11 cellular contexts compared by ENCODE assay signal in the genomic region with DNA sequence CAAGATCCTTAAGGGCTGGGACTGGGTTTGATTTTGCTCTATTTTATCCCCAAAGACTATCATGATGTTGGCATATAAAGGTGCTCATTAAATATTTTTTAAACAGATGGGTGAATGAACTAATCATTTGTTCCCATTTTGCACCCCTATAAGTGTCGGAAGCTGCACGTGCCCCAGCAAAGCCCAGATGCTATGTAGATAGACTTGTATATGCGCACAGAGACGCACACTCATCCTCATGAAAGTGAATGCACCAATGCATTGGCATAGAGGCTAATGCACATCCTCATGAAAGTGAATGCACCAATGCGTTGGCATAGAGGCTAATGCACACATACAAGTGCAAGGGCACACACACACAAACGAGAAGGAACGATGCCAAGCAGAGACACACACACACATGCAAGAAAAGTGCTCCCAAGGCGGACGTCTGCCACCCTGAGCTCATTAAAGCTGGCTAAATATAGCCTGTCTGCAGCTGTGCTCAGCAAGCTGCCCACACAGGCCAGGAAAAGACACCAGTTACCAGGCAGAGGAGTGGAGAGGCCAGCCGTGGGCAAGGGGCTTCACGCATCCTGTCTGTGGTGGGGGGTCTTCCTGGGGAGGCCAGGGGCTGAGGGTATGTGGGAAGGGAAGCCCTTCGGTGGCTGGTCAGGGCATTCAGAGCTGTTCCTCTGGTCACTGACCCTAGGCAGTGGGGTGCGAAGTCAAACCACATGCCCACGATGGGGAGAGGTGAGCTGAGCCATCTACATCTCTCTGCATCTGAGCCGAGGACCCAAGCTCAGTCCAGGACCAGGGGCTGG. TPM values are rescaled to one million over a fixed set of nuclear protein-coding genes. Genes with fewer than 3 reads are reported as not detected.
A peak's percentile ranks its signal among the peaks of the same experiment; 100 is the strongest.
DNase-seq lines count a peak whose midpoint lies in the region; ATAC-seq lines count a peak whose summit lies in the region.
"Had no signal": no experiment of that assay in that cellular context is flagged by ENCODE, and none has a peak within 500 bp of the region (broad histone marks: within the 10 kb centered on the region; RNA-seq: fewer than 3 reads in every experiment).

No MANE protein-coding gene starts in this region.

- H3K27ac Mint-ChIP-seq in stimulated activated naive CD8-positive, alpha-beta T cell treated with anti-CD3 and anti-CD28 coated beads, Interleukin-15, amount 100 ng/mL, for 72 hours = peak overlapping the region in 1 of 2 donors; percentile 48
- H3K27ac Mint-ChIP-seq in activated T-helper 17 cell treated with anti-CD3 and anti-CD28 coated beads, Interleukin-2, amount 50 U/mL, for 72 hours = peak overlapping the region; percentile 82
- no peak overlapping the region for H3K27ac Mint-ChIP-seq in memory B cell
- H3K27ac Mint-ChIP-seq: activated naive CD4-positive, alpha-beta T cell treated with anti-CD3 and anti-CD28 coated beads, Interleukin-2, amount 10 ng/mL, durations not matched to agents 7 days and 5 days had no signal

- H3K4me1 Mint-ChIP-seq in stimulated activated naive CD8-positive, alpha-beta T cell treated with anti-CD3 and anti-CD28 coated beads, Interleukin-15, amount 100 ng/mL, for 72 hours = peaks cover 25% of the 10 kb centered on the region
- peaks cover 11% of the 10 kb centered on the region for H3K4me1 Mint-ChIP-seq in activated T-helper 17 cell treated with anti-CD3 and anti-CD28 coated beads, Interleukin-2, amount 50 U/mL, for 72 hours
- H3K4me1 Mint-ChIP-seq in memory B cell = peaks cover 18% of the 10 kb centered on the region

- H3K27me3 Mint-ChIP-seq in stimulated activated naive CD8-positive, alpha-beta T cell treated with anti-CD3 and anti-CD28 coated beads, Interleukin-15, amount 100 ng/mL, for 72 hours = no peaks in the 10 kb centered on the region
- H3K27me3 Mint-ChIP-seq in activated T-helper 17 cell treated with anti-CD3 and anti-CD28 coated beads, Interleukin-2, amount 50 U/mL, for 72 hours = peaks cover 5% of the 10 kb centered on the region
- H3K27me3 Mint-ChIP-seq in memory B cell = peaks cover 9% of the 10 kb centered on the region

- DNase-seq in stimulated activated naive CD8-positive, alpha-beta T cell treated with anti-CD3 and anti-CD28 coated beads, Interleukin-15, amount 100 ng/mL, for 72 hours = no peak
- DNase-seq in stimulated activated naive CD8-positive, alpha-beta T cell treated with anti-CD3 and anti-CD28 coated beads, Interleukin-15, Interleukin-2, amounts not matched to agents 100 U/mL and 50 U/mL, for 24 hours = no peak
- DNase-seq in memory B cell (ENCODE audit: low spot score in 2 of 2) (no peak), HT-29 (ENCODE audit: low spot score) (no peak), A172 (ENCODE audit: low spot score) (no peak), ureter (ENCODE audit: low spot score) (no peak)
- DNase-seq: NCI-H2081 treated with DMSO at 0.1 percent for 48 hours had no signal

- H3K9me3 Mint-ChIP-seq in stimulated activated naive CD8-positive, alpha-beta T cell treated with anti-CD3 and anti-CD28 coated beads, Interleukin-15, amount 100 ng/mL, for 72 hours = no peaks in the 10 kb centered on the region
- no peaks in the 10 kb centered on the region for H3K9me3 Mint-ChIP-seq in activated T-helper 17 cell treated with anti-CD3 and anti-CD28 coated beads, Interleukin-2, amount 50 U/mL, for 72 hours
- H3K9me3 Mint-ChIP-seq in memory B cell = no peaks in the 10 kb centered on the region
- H3K9me3 Mint-ChIP-seq: activated naive CD4-positive, alpha-beta T cell treated with anti-CD3 and anti-CD28 coated beads, Interleukin-2, amount 10 ng/mL, durations not matched to agents 7 days and 5 days had no signal

- no peaks in the 10 kb centered on the region for H3K36me3 Mint-ChIP-seq in activated T-helper 17 cell treated with anti-CD3 and anti-CD28 coated beads, Interleukin-2, amount 50 U/mL, for 72 hours (ENCODE audit: low read depth)
- no peaks in the 10 kb centered on the region for H3K36me3 Mint-ChIP-seq in memory B cell
- H3K36me3 Mint-ChIP-seq: activated naive CD4-positive, alpha-beta T cell treated with anti-CD3 and anti-CD28 coated beads, Interleukin-2, amount 10 ng/mL, durations not matched to agents 7 days and 5 days had no signal

- peak overlapping the region; percentile 22 to 36 for H3K4me3 Mint-ChIP-seq in stimulated activated naive CD8-positive, alpha-beta T cell treated with anti-CD3 and anti-CD28 coated beads, Interleukin-15, amount 100 ng/mL, for 72 hours
- peak overlapping the region; percentile 57 for H3K4me3 Mint-ChIP-seq in activated T-helper 17 cell treated with anti-CD3 and anti-CD28 coated beads, Interleukin-2, amount 50 U/mL, for 72 hours
- peak overlapping the region; percentile 73 for H3K4me3 Mint-ChIP-seq in memory B cell
- H3K4me3 Mint-ChIP-seq: activated naive CD4-positive, alpha-beta T cell treated with anti-CD3 and anti-CD28 coated beads, Interleukin-2, amount 10 ng/mL, durations not matched to agents 7 days and 5 days had no signal

- no peak for ATAC-seq in stimulated activated naive CD8-positive, alpha-beta T cell treated with anti-CD3 and anti-CD28 coated beads, Interleukin-15, amount 100 ng/mL, for 72 hours
- ATAC-seq in stimulated activated naive CD8-positive, alpha-beta T cell treated with anti-CD3 and anti-CD28 coated beads, Interleukin-15, Interleukin-2, amounts not matched to agents 100 U/mL and 50 U/mL, for 24 hours = no peak
- ATAC-seq in activated T-helper 17 cell treated with anti-CD3 and anti-CD28 coated beads, Interleukin-2, amount 50 U/mL, for 72 hours (replicated peaks) = no peak
- ATAC-seq in memory B cell (ENCODE audit: low read depth) = no peak
- ATAC-seq in GM18520 (IDR thresholded peaks at IDR 0.05; ENCODE audit: unreplicated experiment) = no peak

RNA-seq across cellular contexts. Expression of a gene that starts 52.6 kb away (rescaled TPM):
- 1 to 10 TPM; 5.9 to 7.4 TPM for total RNA-seq in activated T-helper 17 cell treated with anti-CD3 and anti-CD28 coated beads, Interleukin-2, amount 50 U/mL, for 72 hours
- total RNA-seq in HT-29 (2014; rRNA removed; shearing (Covaris generic)) = 97.8 and 111 TPM in 2 replicates
- 81.2 and 96.3 TPM in 2 replicates for total RNA-seq in A172 (2014; rRNA removed; shearing (Covaris generic))
- total RNA-seq in ureter = 0.42 TPM
- total RNA-seq: mononuclear cell had no signal

RNA-seq across cellular contexts. Expression of a gene that starts 59.5 kb away (rescaled TPM):
- total RNA-seq in activated T-helper 17 cell treated with anti-CD3 and anti-CD28 coated beads, Interleukin-2, amount 50 U/mL, for 72 hours = 1 to 10 TPM in 1 of 2 donors, under 1 TPM in 1; 0.73 to 1.4 TPM
- 3.6 and 4.0 TPM in 2 replicates for total RNA-seq in HT-29 (2014; rRNA removed; shearing (Covaris generic))
- 9.8 and 13.0 TPM in 2 replicates for total RNA-seq in A172 (2014; rRNA removed; shearing (Covaris generic))
- total RNA-seq in ureter = 5.8 TPM
